Comparison of ENCODE assay signal across 17 cellular contexts in genomic region chr15:25680659-25680970, GRCh38.
"Had no signal": no experiment of that assay in that cellular context is flagged by ENCODE, and none has a peak within 500 bp of the region (broad histone marks: within the 10 kb centered on the region; RNA-seq: fewer than 3 reads in every experiment).

No MANE protein-coding gene starts in this region.

- H3K36me3 ChIP-seq: colonic mucosa had no signal

- H3K9me3 ChIP-seq: colonic mucosa, esophagus muscularis mucosa, gastroesophageal sphincter, left lung, lower lobe of right lung had no signal

- H3K27me3 ChIP-seq: colonic mucosa, dorsolateral prefrontal cortex, esophagus muscularis mucosa, foreskin keratinocyte, gastroesophageal sphincter, heart right ventricle, left lung had no signal

- H3K4me3 ChIP-seq: colonic mucosa, dorsolateral prefrontal cortex, esophagus muscularis mucosa, gastroesophageal sphincter, heart right ventricle, left lung, lower lobe of right lung had no signal

- ATAC-seq: foreskin keratinocyte, gastroesophageal sphincter, heart right ventricle, left cardiac atrium, left lung, left ventricle myocardium superior, lower lobe of right lung had no signal

- H3K27ac ChIP-seq: colonic mucosa, dorsolateral prefrontal cortex, foreskin keratinocyte, heart right ventricle, left lung, lower lobe of right lung had no signal

- DNase-seq: cerebellar nuclear complex; colonic mucosa; dermis blood vessel endothelial cell; effector CD4-positive, alpha-beta T cell; effector memory CD4-positive, alpha-beta T cell; foreskin keratinocyte; heart right ventricle; hippocampal formation; left cardiac atrium; left lung; left ventricle myocardium superior; lower lobe of right lung; mesenchymal stem cell; midbrain had no signal

- H3K4me1 ChIP-seq: colonic mucosa, foreskin keratinocyte, left lung, lower lobe of right lung had no signal
